Comparison of ENCODE assay signal across 1 cellular context in genomic region chr5:63250939-63251338, GRCh38.
TF ChIP-seq lines count a peak whose summit lies in the region.

No MANE protein-coding gene starts in this region.

TF ChIP-seq in HepG2, 621 proteins besides CTCF, POLR2A, EP300 and RAD21 (continued from another document):
- TF ChIP-seq HBP1 (CRISPR knock-in tag; IDR thresholded peaks at IDR 0.05; ENCODE audit: low read depth) (no peak), ZNF614 (CRISPR knock-in tag; IDR thresholded peaks at IDR 0.05; ENCODE audit: borderline replicate concordance) (no peak), ELF1 (CRISPR knock-in tag; IDR thresholded peaks at IDR 0.05) (no peak), HNRNPL (IDR thresholded peaks at IDR 0.05; ENCODE audit: low read depth, low read length) (no peak), ZBTB33 (CRISPR knock-in tag; IDR thresholded peaks at IDR 0.05) (no peak), SP5 (CRISPR knock-in tag; IDR thresholded peaks at IDR 0.05; ENCODE audit: borderline replicate concordance, low read depth) (no peak), ZNF124 (CRISPR knock-in tag; IDR thresholded peaks at IDR 0.05) (no peak)
